17 cellular contexts compared by ENCODE assay signal in genomic region chr4:124948976-124949597, GRCh38.
DNase-seq lines count a peak whose midpoint lies in the region; ATAC-seq and TF ChIP-seq lines count a peak whose summit lies in the region.
"Had no signal": no experiment of that assay in that cellular context is flagged by ENCODE, and none has a peak within 500 bp of the region (broad histone marks: within the 10 kb centered on the region; RNA-seq: fewer than 3 reads in every experiment).

No MANE protein-coding gene starts in this region.

- BruUV-seq in IMR-90 (replicated peaks; lab: Mats Ljungman, UMichigan) = no TSS peak

- no peaks in the 10 kb centered on the region for H3F3A ChIP-seq in neural progenitor cell (ENCODE audit: low read depth)

- peak overlapping the region; percentile 46; the same call in 1 of the 2 replicates for H2AK5ac ChIP-seq in IMR-90 (ENCODE audit: low read depth, low read length)

- H3K27ac ChIP-seq in IMR-90 (ENCODE audit: insufficient read depth, low read length) = no peak overlapping the region
- H3K27ac ChIP-seq in brain microvascular endothelial cell = peak overlapping the region; percentile 50
- no peak overlapping the region for H3K27ac ChIP-seq in neural progenitor cell

- peak; percentile 80 for DNase-seq in A172 (ENCODE audit: low spot score)
- DNase-seq in IMR-90 = peak; percentile 65
- DNase-seq in brain microvascular endothelial cell = peak; percentile 62
- DNase-seq in kidney glomerular epithelial cell (lab: John Stamatoyannopoulos, UW) = peak; percentile 59
- DNase-seq in NCI-H2107 (lab: John Stamatoyannopoulos, UW) = no peak
- DNase-seq in neural progenitor cell (ENCODE audit: low spot score) = no peak
- DNase-seq: activated B cell treated with CpG ODN at 0.5 μM for 24 hours; activated CD8-positive, alpha-beta memory T cell treated with anti-CD3 and anti-CD28 coated beads, Interleukin-2, amount 50 U/mL, for 48 hours; COR-L47; OCI-M1 had no signal

- no peak for TF ChIP-seq RAD21 in IMR-90 (IDR thresholded peaks at IDR 0.05; ENCODE audit: low read length)

- H3K36me3 Mint-ChIP-seq in neural progenitor cell = no peaks in the 10 kb centered on the region
- H3K36me3 Mint-ChIP-seq: activated naive CD4-positive, alpha-beta T cell treated with anti-CD3 and anti-CD28 coated beads, Interleukin-2, amount 50 U/mL, for 72 hours had no signal

- intact Hi-C loops in IMR-90 (cut with micrococcal nuclease) = no loop called here

- no peaks in the 10 kb centered on the region for H3K36me3 ChIP-seq in IMR-90 (ENCODE audit: control insufficient read depth, insufficient read depth, low read length)
- no peaks in the 10 kb centered on the region for H3K36me3 ChIP-seq in brain microvascular endothelial cell (replicated peaks)
- H3K36me3 ChIP-seq in neural progenitor cell = no peaks in the 10 kb centered on the region

- H3K18ac ChIP-seq in IMR-90 (ENCODE audit: low read depth, low read length) = no peak overlapping the region

- H3K4ac ChIP-seq in IMR-90 (ENCODE audit: low read depth, low read length) = peak overlapping the region; percentile 28; the same call in 1 of the 2 replicates

- H3K4me3 ChIP-seq in IMR-90 (ENCODE audit: insufficient read depth, low read depth, low read length) (no peak overlapping the region), brain microvascular endothelial cell (ENCODE audit: low read depth, low read length) (no peak overlapping the region), neural progenitor cell (no peak overlapping the region)
- H3K4me3 ChIP-seq: lung had no signal

- no CpG with 5 or more reads among the region's 1 CpG for WGBS in IMR-90 (ENCODE audit: extremely low coverage in 2 of 2, insufficient read length in 1 of 2), 2 experiments

- H3K9ac ChIP-seq in IMR-90 (ENCODE audit: low read depth, low read length) = no peak overlapping the region
- no peak overlapping the region for H3K9ac ChIP-seq in neural progenitor cell

- H4K5ac ChIP-seq in IMR-90 (ENCODE audit: low read depth, low read length) = no peak overlapping the region

- peak overlapping the region; percentile 48; the same call in 1 of the 2 replicates for H4K91ac ChIP-seq in IMR-90 (ENCODE audit: insufficient read depth, low read depth, low read length)

- H3K23ac ChIP-seq in IMR-90 (ENCODE audit: low read depth, low read length) = no peak overlapping the region

- no peaks in the 10 kb centered on the region for H3K79me1 ChIP-seq in IMR-90 (ENCODE audit: low read depth in 1 of 2, low read length in 2 of 2)

- peak overlapping the region; percentile 48; the same call in 1 of the 3 replicates for H2BK15ac ChIP-seq in IMR-90 (ENCODE audit: low read depth, low read length)

- no peak overlapping the region for H3K27ac Mint-ChIP-seq in neural progenitor cell
- H3K27ac Mint-ChIP-seq: activated B cell treated with CpG ODN at 0.5 μM for 24 hours; activated naive CD4-positive, alpha-beta T cell treated with anti-CD3 and anti-CD28 coated beads, Interleukin-2, amount 50 U/mL, for 72 hours; stimulated activated naive CD8-positive, alpha-beta T cell treated with anti-CD3 and anti-CD28 coated beads, Interleukin-15, Interleukin-2, amounts not matched to agents 100 ng/mL and 50 ng/mL, for 24 hours had no signal

- H2AFZ ChIP-seq in IMR-90 (replicated peaks; ENCODE audit: low read length, poor library complexity) (peak overlapping the region; percentile 67), neural progenitor cell (replicated peaks) (no peak overlapping the region)

- H3K4me2 ChIP-seq in IMR-90 (ENCODE audit: low read depth, low read length) = no peak overlapping the region
- no peak overlapping the region for H3K4me2 ChIP-seq in neural progenitor cell

- in situ Hi-C loops in IMR-90 (cut with MboI; ENCODE audit: low sequenced_read_pairs) (no loop called here), brain microvascular endothelial cell (cut with HindIII; ENCODE audit: low pct_ligation_motif_present, low sequenced_read_pairs) (no loop called here)

- no peak overlapping the region for H3K56ac ChIP-seq in IMR-90 (ENCODE audit: extremely low read depth, insufficient read depth, low read length)

- 0 out of 4 replicates have a peak overlapping the region, but pooled peaks of 1 of the 2 experiments have one; percentile 24 for H4K8ac ChIP-seq in IMR-90 (ENCODE audit: low read depth in 2 of 2, low read length in 2 of 2)

- POLR2A ChIA-PET in IMR-90 (lab: Charles Lee; ENCODE audit: unreplicated experiment) = no interaction called here

- peaks cover 10% of the 10 kb centered on the region for H3K4me1 ChIP-seq in IMR-90 (ENCODE audit: control insufficient read depth, insufficient read depth, low read length)
- H3K4me1 ChIP-seq in neural progenitor cell = no peaks in the 10 kb centered on the region

- no peak for TF ChIP-seq POLR2A in IMR-90 (IDR thresholded peaks at IDR 0.05; ENCODE audit: low read depth, low read length)

- H2BK120ac ChIP-seq in IMR-90 (ENCODE audit: low read depth, low read length) = 0 out of 2 replicates have a peak overlapping the region, but pooled peaks have one; percentile 68

- H2AK9ac ChIP-seq in IMR-90 (replicated peaks; ENCODE audit: low read depth, low read length, poor library complexity) = no peak overlapping the region

- peaks cover 6% of the 10 kb centered on the region for H3K9me3 Mint-ChIP-seq in neural progenitor cell
- H3K9me3 Mint-ChIP-seq: neural crest cell; stimulated activated naive CD8-positive, alpha-beta T cell treated with anti-CD3 and anti-CD28 coated beads, Interleukin-15, Interleukin-2, amounts not matched to agents 100 ng/mL and 50 ng/mL, for 24 hours had no signal

- H3K4me3 Mint-ChIP-seq in neural progenitor cell = no peak overlapping the region
- H3K4me3 Mint-ChIP-seq: activated B cell treated with CpG ODN at 0.5 μM for 24 hours; neural crest cell; stimulated activated naive CD8-positive, alpha-beta T cell treated with anti-CD3 and anti-CD28 coated beads, Interleukin-15, Interleukin-2, amounts not matched to agents 100 ng/mL and 50 ng/mL, for 24 hours had no signal

- peak overlapping the region; percentile 31 for H2BK5ac ChIP-seq in IMR-90 (ENCODE audit: low read depth, low read length, poor library complexity, severe bottlenecking)

- H4K20me1 ChIP-seq in IMR-90 (ENCODE audit: insufficient read depth, low read length) (no peaks in the 10 kb centered on the region), neural progenitor cell (ENCODE audit: low read depth) (no peaks in the 10 kb centered on the region)

- no peaks in the 10 kb centered on the region for H3K4me1 Mint-ChIP-seq in neural progenitor cell
- H3K4me1 Mint-ChIP-seq: activated B cell treated with CpG ODN at 0.5 μM for 24 hours had no signal

- H3K27me3 ChIP-seq in IMR-90 (ENCODE audit: control insufficient read depth, insufficient read depth, low read length) = no peaks in the 10 kb centered on the region
- H3K27me3 ChIP-seq in brain microvascular endothelial cell (replicated peaks) = no peaks in the 10 kb centered on the region
- no peaks in the 10 kb centered on the region for H3K27me3 ChIP-seq in neural progenitor cell

- H3K9me3 ChIP-seq in IMR-90 (ENCODE audit: control insufficient read depth, insufficient read depth, low read length) (no peaks in the 10 kb centered on the region), neural progenitor cell (ENCODE audit: low read depth) (no peaks in the 10 kb centered on the region)

- peak overlapping the region; percentile 36 for H2BK20ac ChIP-seq in IMR-90 (ENCODE audit: low read depth, low read length)

- dilution Hi-C loops in IMR-90 (cut with HindIII; ENCODE audit: low sequenced_read_pairs, unreplicated experiment) = no loop called here

- no peak for ATAC-seq in IMR-90 (ENCODE audit: low read depth)
- no peak for ATAC-seq in HG02571 (IDR thresholded peaks at IDR 0.05; ENCODE audit: unreplicated experiment)
- no peak for ATAC-seq in GM18858 (IDR thresholded peaks at IDR 0.05; ENCODE audit: unreplicated experiment)
- ATAC-seq: activated naive CD4-positive, alpha-beta T cell treated with anti-CD3 and anti-CD28 coated beads, Interleukin-2, amount 50 U/mL, for 72 hours; esophagus mucosa had no signal

- TF ChIP-seq CTCF in IMR-90 (conservative IDR thresholded peaks at IDR 0.05; ENCODE audit: low read depth, low read length) = no peak
- TF ChIP-seq CTCF in brain microvascular endothelial cell (IDR thresholded peaks at IDR 0.05; ENCODE audit: low read depth, low read length, missing control alignments) = no peak
- TF ChIP-seq CTCF in neural progenitor cell (IDR thresholded peaks at IDR 0.05) = no peak

- H3K14ac ChIP-seq in IMR-90 (replicated peaks; ENCODE audit: low read depth, low read length) = peak overlapping the region; percentile 54

- H3K27me3 Mint-ChIP-seq in neural progenitor cell (ENCODE audit: insufficient read depth, low read depth) = no peaks in the 10 kb centered on the region
- H3K27me3 Mint-ChIP-seq: activated B cell treated with CpG ODN at 0.5 μM for 24 hours; stimulated activated naive CD8-positive, alpha-beta T cell treated with anti-CD3 and anti-CD28 coated beads, Interleukin-15, Interleukin-2, amounts not matched to agents 100 ng/mL and 50 ng/mL, for 24 hours had no signal

- peaks cover 9% of the 10 kb centered on the region for H3K9me1 ChIP-seq in IMR-90 (ENCODE audit: insufficient read depth, low read length)

- CTCF ChIA-PET in IMR-90 (lab: Yijun Ruan, JAX) = interaction anchor here (0.7 to 1.2 kb wide), 2 partner anchors 10 to 165 kb away, joined by 3 to 8 read pairs; no protein-coding TSS in a partner anchor

- H3K79me2 ChIP-seq in neural progenitor cell (ENCODE audit: low read depth) = no peaks in the 10 kb centered on the region

TF ChIP-seq in IMR-90, 13 proteins besides CTCF, POLR2A, EP300 and RAD21 (continues in another document):
- no peak for TF ChIP-seq MXI1 (IDR thresholded peaks at IDR 0.05; ENCODE audit: borderline replicate concordance, low read depth, low read length)
- TF ChIP-seq RFX5 (IDR thresholded peaks at IDR 0.05; ENCODE audit: low read depth, low read length) = no peak
- no peak for TF ChIP-seq ELK1 (IDR thresholded peaks at IDR 0.05; ENCODE audit: borderline replicate concordance, low read depth, low read length)
- no peak for TF ChIP-seq USF2 (IDR thresholded peaks at IDR 0.05; ENCODE audit: low read depth, low read length)

Comparison
In these comparisons a context has a peak if more than half of its experiments do, and no peak if none do; other contexts are left out.
1. DNase-seq: peak in A172 (single experiment), IMR-90 (single experiment), brain microvascular endothelial cell (single experiment) and kidney glomerular epithelial cell (single experiment); none in NCI-H2107 (single experiment) and neural progenitor cell (single experiment).